ENCODE assay signal across 34 cellular contexts in the genomic region with DNA sequence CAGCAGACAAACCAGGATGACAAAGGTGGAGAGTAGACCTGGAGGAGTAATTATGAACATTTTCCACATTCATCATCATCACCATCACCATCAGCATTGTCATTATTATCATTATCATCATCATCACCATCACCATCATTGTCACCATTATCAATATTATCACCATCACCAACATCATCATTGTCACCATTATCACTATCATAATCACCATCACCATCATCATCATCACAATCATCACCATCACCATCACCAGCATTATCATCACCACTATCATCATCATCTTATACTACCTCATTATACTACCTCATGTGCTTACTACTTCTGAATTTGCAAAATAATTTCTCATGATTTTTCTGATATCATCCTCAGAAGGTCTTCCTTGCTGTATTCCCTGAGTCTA. TPM values are rescaled to one million over a fixed set of nuclear protein-coding genes. Genes with fewer than 3 reads are reported as not detected.
"Had no signal": no experiment of that assay in that cellular context is flagged by ENCODE, and none has a peak within 500 bp of the region (broad histone marks: within the 10 kb centered on the region; RNA-seq: fewer than 3 reads in every experiment).

No MANE protein-coding gene starts in this region.

- FAIRE-seq: astrocyte, colon, TTC549 had no signal

- H3K4me1 ChIP-seq: adrenal gland, body of pancreas, breast epithelium had no signal

- H3K27me3 ChIP-seq: adrenal gland, body of pancreas, brain microvascular endothelial cell had no signal

- DNase-seq: activated B cell treated with CpG ODN at 0.5 μM for 24 hours; activated CD4-positive, alpha-beta memory T cell treated with anti-CD3 and anti-CD28 coated beads for 36 hours; activated CD4-positive, alpha-beta T cell treated with anti-CD3 and anti-CD28 coated beads for 4 hours; activated CD4-positive, alpha-beta T cell treated with anti-CD3 and anti-CD28 coated beads, Interleukin-2, amount 10 ng/mL, durations not matched to agents 24 days and 14 days; activated CD4-positive, alpha-beta T cell treated with anti-CD3 and anti-CD28 coated beads, Interleukin-2, amount 50 U/mL, for 1 hour; activated CD4-positive, alpha-beta T cell treated with anti-CD3 and anti-CD28 coated beads, Interleukin-2, amount 50 U/mL, for 4 hours; activated CD4-positive, CD25-positive, alpha-beta regulatory T cell treated with anti-CD3 and anti-CD28 coated beads, Interleukin-2, amount 50 U/mL, for 72 hours; activated CD8-positive, alpha-beta memory T cell treated with anti-CD3 and anti-CD28 coated beads, Interleukin-2, amount 50 U/mL, for 4 hours; activated CD8-positive, alpha-beta T cell treated with anti-CD3 and anti-CD28 coated beads for 36 hours; activated effector memory CD4-positive, alpha-beta T cell treated with anti-CD3 and anti-CD28 coated beads, Interleukin-2, amount 50 U/mL, for 16 hours; activated gamma-delta T cell treated with Interleukin-2 at 50 U/mL for 16 hours; activated naive CD4-positive, alpha-beta T cell; activated naive CD4-positive, alpha-beta T cell treated with anti-CD3 and anti-CD28 coated beads for 36 hours; activated naive CD4-positive, alpha-beta T cell treated with anti-CD3 and anti-CD28 coated beads, Interleukin-2, amount 50 U/mL, for 16 hours; activated naive CD8-positive, alpha-beta T cell treated with anti-CD3 and anti-CD28 coated beads for 36 hours; activated T-cell treated with anti-CD3 and anti-CD28 coated beads for 4 hours; activated T-cell treated with anti-CD3 and anti-CD28 coated beads, Interleukin-2, amount 50 U/mL, for 1 hour; activated T-cell treated with anti-CD3 and anti-CD28 coated beads, Interleukin-2, amount 50 U/mL, for 4 hours; activated T-cell treated with anti-CD3 and anti-CD28 coated beads, Interleukin-2, amount 50 U/mL, for 72 hours; adrenal gland; amniotic stem cell; aorta; body of pancreas; brain microvascular endothelial cell; central memory CD4-positive, alpha-beta T cell; T-helper 2 cell; T-helper 9 cell had no signal

- ATAC-seq: activated CD8-positive, alpha-beta T cell treated with anti-CD3 and anti-CD28 coated beads for 36 hours; activated naive CD4-positive, alpha-beta T cell treated with anti-CD3 and anti-CD28 coated beads, Interleukin-2, amount 50 U/mL, for 72 hours; activated T-cell treated with anti-CD3 and anti-CD28 coated beads, Interleukin-2, amount 50 U/mL, for 4 hours; activated T-cell treated with anti-CD3 and anti-CD28 coated beads, Interleukin-2, amount 50 U/mL, for 72 hours; activated T-helper 17 cell treated with anti-CD3 and anti-CD28 coated beads, Interleukin-2, amount 50 U/mL, for 72 hours; body of pancreas had no signal

- H3K4me3 ChIP-seq: adrenal gland, body of pancreas, breast epithelium had no signal

- H3K27ac ChIP-seq: adrenal gland, body of pancreas, brain microvascular endothelial cell, breast epithelium, VCaP had no signal

- H3K36me3 ChIP-seq: adrenal gland, brain microvascular endothelial cell, breast epithelium had no signal

- H3K9me3 ChIP-seq: adrenal gland, body of pancreas, breast epithelium had no signal

RNA-seq across cellular contexts. Expression of a gene that starts 39.3 kb away (rescaled TPM):
- polyA plus RNA-seq: adrenal gland had no signal
